1 cellular context compared by ENCODE assay signal in genomic region chr3:44032487-44032886, GRCh38.
TF ChIP-seq lines count a peak whose summit lies in the region.

No MANE protein-coding gene starts in this region.

TF ChIP-seq in SK-N-SH, 30 proteins besides CTCF, POLR2A, EP300 and RAD21 (continued from another document):
- TF ChIP-seq ZBTB33 (IDR thresholded peaks at IDR 0.05; ENCODE audit: borderline replicate concordance, low read depth) (no peak), RXRA (IDR thresholded peaks at IDR 0.05; ENCODE audit: borderline replicate concordance, low read depth) (no peak), FOXJ3 (CRISPR knock-in tag; IDR thresholded peaks at IDR 0.05) (no peak), JUND (IDR thresholded peaks at IDR 0.05) (no peak), NFIC (IDR thresholded peaks at IDR 0.05; ENCODE audit: borderline replicate concordance) (no peak), CHD2 (IDR thresholded peaks at IDR 0.05; ENCODE audit: low read length, partially characterized antibody) (no peak), ELF1 (IDR thresholded peaks at IDR 0.05) (no peak), SMC3 (IDR thresholded peaks at IDR 0.05; ENCODE audit: low read depth, low read length) (no peak), EZH2phosphoT487 (IDR thresholded peaks at IDR 0.05; ENCODE audit: borderline replicate concordance, low read depth) (no peak), RFX5 (IDR thresholded peaks at IDR 0.05; ENCODE audit: low read length) (no peak), MEF2A (IDR thresholded peaks at IDR 0.05; ENCODE audit: borderline replicate concordance, low read depth) (no peak), MXI1 (IDR thresholded peaks at IDR 0.05; ENCODE audit: low read depth, low read length) (no peak), FOXM1 (IDR thresholded peaks at IDR 0.05; ENCODE audit: low read depth) (no peak)
